Comparison of ENCODE assay signal across 10 cellular contexts in genomic region chr2:69567157-69567908, GRCh38.
DNase-seq lines count a peak whose midpoint lies in the region; ATAC-seq, FAIRE-seq and TF ChIP-seq lines count a peak whose summit lies in the region.
"Had no signal": no experiment of that assay in that cellular context is flagged by ENCODE, and none has a peak within 500 bp of the region (broad histone marks: within the 10 kb centered on the region; RNA-seq: fewer than 3 reads in every experiment).

No MANE protein-coding gene starts in this region.

- H3K27ac Mint-ChIP-seq in HFFc6: peak overlapping the region; percentile 85

- peaks cover 9% of the 10 kb centered on the region for H3K4me1 ChIP-seq in mesodermal cell (ENCODE audit: control insufficient read depth, insufficient read depth, low read length, poor library complexity, severe bottlenecking)
- H3K4me1 ChIP-seq in esophagus muscularis mucosa: peaks cover 18 to 46% (median 34%) of the 10 kb centered on the region in 4 donors
- H3K4me1 ChIP-seq in BE2C: no peaks in the 10 kb centered on the region
- H3K4me1 ChIP-seq in small intestine (ENCODE audit: control insufficient read depth in 2 of 2, insufficient read depth in 1 of 2, low read depth in 1 of 2, low read length in 1 of 2): peaks cover 5 to 11% of the 10 kb centered on the region in 2 donors

- H3K4me3 ChIP-seq in AG10803 (ENCODE audit: low read length): no peak overlapping the region
- H3K4me3 ChIP-seq in mesodermal cell (ENCODE audit: extremely low read depth, insufficient read depth, low read length, poor library complexity, severe bottlenecking): no peak overlapping the region
- H3K4me3 ChIP-seq in esophagus muscularis mucosa: no peak overlapping the region
- no peak overlapping the region for H3K4me3 ChIP-seq in BE2C (ENCODE audit: low read depth, low read length)
- no peak overlapping the region for H3K4me3 ChIP-seq in small intestine (ENCODE audit: low read depth in 1 of 2, low read length in 2 of 2)
- H3K4me3 ChIP-seq: thoracic aorta had no signal

- H3K9me3 ChIP-seq in mesodermal cell (ENCODE audit: control insufficient read depth, low read length) (no peaks in the 10 kb centered on the region), esophagus muscularis mucosa (no peaks in the 10 kb centered on the region), BE2C (no peaks in the 10 kb centered on the region), small intestine (ENCODE audit: control insufficient read depth, low read depth) (no peaks in the 10 kb centered on the region)
- H3K9me3 ChIP-seq: thoracic aorta had no signal

- peaks cover 93% of the 10 kb centered on the region for H3K4me1 Mint-ChIP-seq in HFFc6 (ENCODE audit: low read depth)

- WGBS in mesodermal cell (ENCODE audit: insufficient coverage in 2 of 2), 2 experiments: 88 to 100% methylated on average over 2 of the region's 3 CpGs
- WGBS in esophagus muscularis mucosa: 85% methylated on average over 3 of the region's 3 CpGs
- 68 to 79% (median 77%) methylated on average over 3 of the region's 3 CpGs for WGBS in small intestine, 3 donors

- H3K36me3 ChIP-seq in mesodermal cell (ENCODE audit: control insufficient read depth, insufficient read depth, low read length): peaks cover 3% of the 10 kb centered on the region
- H3K36me3 ChIP-seq in esophagus muscularis mucosa: no peaks in the 10 kb centered on the region
- H3K36me3 ChIP-seq in BE2C: no peaks in the 10 kb centered on the region
- H3K36me3 ChIP-seq in small intestine (ENCODE audit: control insufficient read depth in 2 of 2, insufficient read depth in 2 of 2, low read length in 2 of 2): peaks cover 0 to 2% of the 10 kb centered on the region in 2 donors
- H3K36me3 ChIP-seq: thoracic aorta had no signal

- H3K27ac ChIP-seq in mesodermal cell (ENCODE audit: low read depth, low read length, severe bottlenecking) (peak overlapping the region; percentile 31), esophagus muscularis mucosa (replicated peaks in 1 of 4) (no peak overlapping the region), small intestine (ENCODE audit: low read depth in 1 of 2, low read length in 1 of 2) (no peak overlapping the region)
- H3K27ac ChIP-seq: thoracic aorta had no signal

- peak; percentile 74 for DNase-seq in AG10803 (ENCODE audit: low read depth)
- peak; percentile 83 for DNase-seq in HFFc6
- peak; percentile 48 for DNase-seq in astrocyte of the hippocampus (ENCODE audit: low read depth, low spot score)
- no peak for DNase-seq in esophagus muscularis mucosa (ENCODE audit: extremely low spot score)
- no peak for DNase-seq in BE2C
- DNase-seq in small intestine: no peak

- H3K36me3 Mint-ChIP-seq in HFFc6 (ENCODE audit: low read depth): peaks cover 24% of the 10 kb centered on the region

- TF ChIP-seq EP300 in esophagus muscularis mucosa (IDR thresholded peaks at IDR 0.05): no peak

- H3K9me3 Mint-ChIP-seq in HFFc6: no peaks in the 10 kb centered on the region

- TF ChIP-seq CTCF in AG10803 (conservative IDR thresholded peaks at IDR 0.05; ENCODE audit: low read length): no peak
- peak; percentile 29; the same call in 1 of the 2 replicates for TF ChIP-seq CTCF in HFFc6 (IDR thresholded peaks at IDR 0.05)
- no peak for TF ChIP-seq CTCF in esophagus muscularis mucosa (IDR thresholded peaks at IDR 0.05)
- no peak for TF ChIP-seq CTCF in BE2C (IDR thresholded peaks at IDR 0.05; ENCODE audit: low read depth, low read length)

- no peak for ATAC-seq in HG03045 (IDR thresholded peaks at IDR 0.05; ENCODE audit: unreplicated experiment)

- no peak for FAIRE-seq in small intestine (lab: Jason Lieb, UNC)
- FAIRE-seq: TTC549 had no signal

- no peaks in the 10 kb centered on the region for H3K27me3 ChIP-seq in esophagus muscularis mucosa
- no peaks in the 10 kb centered on the region for H3K27me3 ChIP-seq in BE2C
- no peaks in the 10 kb centered on the region for H3K27me3 ChIP-seq in small intestine (ENCODE audit: control insufficient read depth in 2 of 2, insufficient read depth in 2 of 2, low read length in 2 of 2)

- no peak for TF ChIP-seq POLR2A in esophagus muscularis mucosa (IDR thresholded peaks at IDR 0.05; ENCODE audit: low read depth)

- peaks cover 1% of the 10 kb centered on the region for H3K27me3 Mint-ChIP-seq in HFFc6 (ENCODE audit: insufficient read depth)

- peak overlapping the region; percentile 68 for H3K4me3 Mint-ChIP-seq in HFFc6

- intact Hi-C loops in esophagus muscularis mucosa (cut with DNase I): no loop called here

Comparison
In these comparisons a context has a peak if more than half of its experiments do, and no peak if none do; other contexts are left out.
1. DNase-seq: peak in AG10803 (single experiment), HFFc6 (single experiment) and astrocyte of the hippocampus (single experiment); none in esophagus muscularis mucosa (single experiment), BE2C (single experiment) and small intestine (single experiment).